In the genomic region with DNA sequence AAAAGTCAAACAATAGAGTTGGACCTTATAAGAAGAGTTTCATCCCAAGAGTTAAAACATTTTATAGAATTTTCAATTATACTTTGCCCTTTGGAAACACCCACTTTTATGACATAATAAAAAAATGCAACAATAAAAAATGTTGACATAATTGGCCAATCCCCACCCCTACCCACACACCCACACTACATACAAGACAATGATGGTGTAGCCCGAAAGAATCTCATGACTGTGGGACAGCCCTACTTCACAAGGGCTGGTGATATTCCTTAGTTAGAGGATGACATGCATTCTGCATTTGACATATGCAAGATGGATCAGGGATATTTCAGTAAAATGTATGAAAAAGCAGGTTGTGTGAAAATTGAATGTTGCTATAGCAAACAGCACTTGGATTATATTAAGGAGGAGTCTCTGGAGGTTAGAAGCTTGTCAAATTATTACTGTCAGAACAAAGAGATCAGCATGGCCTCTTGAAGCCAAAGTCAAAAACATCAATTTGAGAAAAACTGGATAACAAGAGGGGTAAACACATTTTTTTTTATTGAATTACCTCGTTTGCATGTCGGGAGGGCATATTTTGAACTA, we compare ENCODE assay signal across 24 cellular contexts.
"Had no signal": no experiment of that assay in that cellular context is flagged by ENCODE, and none has a peak within 500 bp of the region (broad histone marks: within the 10 kb centered on the region; RNA-seq: fewer than 3 reads in every experiment).

No MANE protein-coding gene starts in this region.

- H3K36me3 Mint-ChIP-seq: activated CD4-positive, alpha-beta memory T cell treated with anti-CD3 and anti-CD28 coated beads for 36 hours had no signal

- H3K9me3 ChIP-seq: breast epithelium had no signal

- ATAC-seq: activated T-cell treated with anti-CD3 and anti-CD28 coated beads, Interleukin-2, amount 50 U/mL, for 4 hours had no signal

- H3K36me3 ChIP-seq: breast epithelium had no signal

- H3K9me3 Mint-ChIP-seq: activated CD4-positive, alpha-beta memory T cell treated with anti-CD3 and anti-CD28 coated beads for 36 hours; activated T-cell treated with anti-CD3 and anti-CD28 coated beads, Interleukin-2, amount 50 U/mL, for 4 hours had no signal

- H3K27me3 ChIP-seq: breast epithelium had no signal

- H3K4me3 ChIP-seq: breast epithelium had no signal

- H3K27me3 Mint-ChIP-seq: activated CD4-positive, alpha-beta memory T cell treated with anti-CD3 and anti-CD28 coated beads for 36 hours; activated CD4-positive, alpha-beta T cell treated with anti-CD3 and anti-CD28 coated beads, Interleukin-2, amount 10 ng/mL, durations not matched to agents 7 days and 5 days had no signal

- DNase-seq: activated CD4-positive, alpha-beta memory T cell treated with anti-CD3 and anti-CD28 coated beads for 36 hours; activated CD4-positive, alpha-beta T cell treated with anti-CD3 and anti-CD28 coated beads, Interleukin-2, amount 10 ng/mL, durations not matched to agents 7 days and 5 days; activated CD4-positive, CD25-positive, alpha-beta regulatory T cell; activated CD8-positive, alpha-beta memory T cell treated with anti-CD3 and anti-CD28 coated beads for 24 hours; activated effector memory CD4-positive, alpha-beta T cell treated with anti-CD3 and anti-CD28 coated beads, Interleukin-2, amount 50 U/mL, for 16 hours; activated naive CD4-positive, alpha-beta T cell treated with Interleukin-2 at 50 U/mL for 16 hours; activated T-cell treated with anti-CD3 and anti-CD28 coated beads, Interleukin-2, amount 50 U/mL, for 4 hours; aorta; IMR-90; KG1; MV-4-11; NCI-H1105; NCI-H1436; NCI-H1694 treated with DMSO at 0.1 percent for 48 hours; NCI-H2029 treated with DMSO at 0.1 percent for 48 hours; NCI-H345; NCI-H510A; NCI-H526 treated with DMSO at 0.1 percent for 48 hours; NCI-H82; SIG-M5; T-helper 2 cell; T1000 had no signal

- H3K27ac Mint-ChIP-seq: activated CD4-positive, alpha-beta memory T cell treated with anti-CD3 and anti-CD28 coated beads for 36 hours; activated CD4-positive, alpha-beta T cell treated with anti-CD3 and anti-CD28 coated beads, Interleukin-2, amount 10 ng/mL, durations not matched to agents 7 days and 5 days had no signal

- H3K27ac ChIP-seq: breast epithelium, VCaP had no signal

- H3K4me1 ChIP-seq: breast epithelium had no signal

- H3K4me3 Mint-ChIP-seq: activated CD4-positive, alpha-beta memory T cell treated with anti-CD3 and anti-CD28 coated beads for 36 hours; activated CD4-positive, alpha-beta T cell treated with anti-CD3 and anti-CD28 coated beads, Interleukin-2, amount 10 ng/mL, durations not matched to agents 7 days and 5 days; activated T-cell treated with anti-CD3 and anti-CD28 coated beads, Interleukin-2, amount 50 U/mL, for 4 hours had no signal
